1 cellular context compared by ENCODE assay signal in genomic region chr11:67056267-67056639, GRCh38.
TF ChIP-seq lines count a peak whose summit lies in the region.

No MANE protein-coding gene starts in this region.

TF ChIP-seq in H1, 55 proteins besides CTCF, POLR2A, EP300 and RAD21:
- TF ChIP-seq ATF2 (IDR thresholded peaks at IDR 0.05; ENCODE audit: low read length) (no peak), KDM5A (IDR thresholded peaks at IDR 0.05; ENCODE audit: low read length) (no peak), CBX8 (IDR thresholded peaks at IDR 0.05; ENCODE audit: borderline replicate concordance, low read depth, low read length) (no peak), EGR1 (IDR thresholded peaks at IDR 0.05; ENCODE audit: borderline replicate concordance, low read depth, low read length) (no peak)
